In genomic region chr20:32407131-32407760, GRCh38 we compare ENCODE assay signal across 8 cellular contexts. TPM values are rescaled to one million over a fixed set of nuclear protein-coding genes. Genes with fewer than 3 reads are reported as not detected.
A peak's percentile ranks its signal among the peaks of the same experiment; 100 is the strongest.
DNase-seq lines count a peak whose midpoint lies in the region; ATAC-seq and TF ChIP-seq lines count a peak whose summit lies in the region.
"Not testable (repeated sequence)": the region's sequence is repeated elsewhere in the genome, so short reads cannot be mapped to it uniquely, and the experiment has no call there.

No MANE protein-coding gene starts in this region.

- peak overlapping the region; percentile 70 for H3K4me3 Mint-ChIP-seq in CD8-positive, alpha-beta T cell
- peak overlapping the region; percentile 68 for H3K4me3 Mint-ChIP-seq in activated naive CD8-positive, alpha-beta T cell treated with anti-CD3 and anti-CD28 coated beads, Interleukin-2, amount 50 U/mL, for 24 hours
- not testable (repeated sequence) for H3K4me3 Mint-ChIP-seq in progenitor cell of endocrine pancreas (ENCODE audit: low read depth)

- not testable (repeated sequence) for H3K36me3 ChIP-seq in CD8-positive, alpha-beta T cell (ENCODE audit: insufficient read depth, low read length)

- H3K27ac ChIP-seq in CD8-positive, alpha-beta T cell (ENCODE audit: low read depth, low read length), result peak overlapping the region; percentile 29

- not testable (repeated sequence) for H3K9me3 Mint-ChIP-seq in CD8-positive, alpha-beta T cell; activated naive CD8-positive, alpha-beta T cell treated with anti-CD3 and anti-CD28 coated beads, Interleukin-2, amount 50 U/mL, for 24 hours; progenitor cell of endocrine pancreas (ENCODE audit: low read depth)

- peaks cover 70% of the 10 kb centered on the region for H3K4me1 Mint-ChIP-seq in CD8-positive, alpha-beta T cell (ENCODE audit: low read depth)
- peaks cover 61% of the 10 kb centered on the region for H3K4me1 Mint-ChIP-seq in activated naive CD8-positive, alpha-beta T cell treated with anti-CD3 and anti-CD28 coated beads, Interleukin-2, amount 50 U/mL, for 24 hours
- not testable (repeated sequence) for H3K4me1 Mint-ChIP-seq in progenitor cell of endocrine pancreas (ENCODE audit: low read depth)

- DNase-seq in CD8-positive, alpha-beta T cell, result peak; percentile 24 to 79 (median 66)
- peak; percentile 28 for DNase-seq in activated CD4-positive, CD25-positive, alpha-beta regulatory T cell treated with anti-CD3 and anti-CD28 coated beads, Interleukin-2, amount 50 U/mL, for 16 hours (ENCODE audit: low read depth, low spot score)
- peak; percentile 75 for DNase-seq in activated CD8-positive, alpha-beta memory T cell treated with anti-CD3 and anti-CD28 coated beads for 24 hours
- peak; percentile 20 for DNase-seq in activated T-helper 1 cell treated with anti-CD3 and anti-CD28 coated beads, Interleukin-2, amount 50 U/mL, for 16 hours (ENCODE audit: low read depth in 1 of 2, low spot score in 1 of 2)
- peak; percentile 67 for DNase-seq in activated naive CD8-positive, alpha-beta T cell treated with anti-CD3 and anti-CD28 coated beads, Interleukin-2, amount 50 U/mL, for 24 hours
- not testable (repeated sequence) for DNase-seq in progenitor cell of endocrine pancreas (ENCODE audit: low spot score, unreplicated experiment)
- DNase-seq in stimulated activated CD4-positive, alpha-beta T cell treated with anti-CD3 and anti-CD28 coated beads, TNF-alpha, amount 100 ng/mL, for 1 hour (ENCODE audit: low read depth in 3 of 3, low spot score in 1 of 3), result peak; percentile 10 to 32 (median 19)
- DNase-seq in stimulated activated CD8-positive, alpha-beta memory T cell treated with anti-CD3 and anti-CD28 coated beads, Interleukin-7, amount 100 ng/mL, for 48 hours (ENCODE audit: extremely low read depth in 1 of 2, low read depth in 1 of 2), result peak; percentile 46 to 57

- H3K27ac Mint-ChIP-seq in CD8-positive, alpha-beta T cell, result peak overlapping the region; percentile 94
- peak overlapping the region; percentile 90 for H3K27ac Mint-ChIP-seq in activated naive CD8-positive, alpha-beta T cell treated with anti-CD3 and anti-CD28 coated beads, Interleukin-2, amount 50 U/mL, for 24 hours
- H3K27ac Mint-ChIP-seq in progenitor cell of endocrine pancreas, result peak overlapping the region; percentile 31

- POLR2A ChIA-PET in CD8-positive, alpha-beta T cell (lab: Charles Lee), result interaction anchor here (1.2 to 1.4 kb wide), 3 partner anchors 9 to 25 kb away, joined by 3 to 4 read pairs (median 3); no protein-coding TSS in a partner anchor

- H3K9me3 ChIP-seq in CD8-positive, alpha-beta T cell (ENCODE audit: low read length), result not testable (repeated sequence)

- not testable (repeated sequence) for H3K27me3 Mint-ChIP-seq in CD8-positive, alpha-beta T cell (ENCODE audit: low read depth); activated naive CD8-positive, alpha-beta T cell treated with anti-CD3 and anti-CD28 coated beads, Interleukin-2, amount 50 U/mL, for 24 hours; progenitor cell of endocrine pancreas

- peaks cover 17% of the 10 kb centered on the region for H3K36me3 Mint-ChIP-seq in CD8-positive, alpha-beta T cell
- H3K36me3 Mint-ChIP-seq in activated naive CD8-positive, alpha-beta T cell treated with anti-CD3 and anti-CD28 coated beads, Interleukin-2, amount 50 U/mL, for 24 hours (ENCODE audit: low read depth), result peaks cover 29% of the 10 kb centered on the region
- peaks cover 12% of the 10 kb centered on the region for H3K36me3 Mint-ChIP-seq in progenitor cell of endocrine pancreas (ENCODE audit: insufficient read depth)

- H3K27me3 ChIP-seq in CD8-positive, alpha-beta T cell (ENCODE audit: insufficient read depth, low read length), result not testable (repeated sequence)

- intact Hi-C loops in CD8-positive, alpha-beta T cell (cut with DNase I, micrococcal nuclease), result loop anchor here in 1 of 2 experiments (2.0 kb wide), 1 partner anchor 46 kb away; no protein-coding TSS in a partner anchor

- peak; percentile 97 for ATAC-seq in CD8-positive, alpha-beta T cell
- ATAC-seq in activated naive CD8-positive, alpha-beta T cell treated with anti-CD3 and anti-CD28 coated beads, Interleukin-2, amount 50 U/mL, for 24 hours, result peak; percentile 95

- TF ChIP-seq CTCF in CD8-positive, alpha-beta T cell (IDR thresholded peaks at IDR 0.05); progenitor cell of endocrine pancreas (IDR thresholded peaks at IDR 0.05; ENCODE audit: unreplicated experiment): not testable (repeated sequence)

- peaks cover 62% of the 10 kb centered on the region for H3K4me1 ChIP-seq in CD8-positive, alpha-beta T cell (ENCODE audit: insufficient read depth, low read length)

- H3K4me3 ChIP-seq in CD8-positive, alpha-beta T cell (ENCODE audit: low read depth, low read length), result not testable (repeated sequence)

- CTCF ChIA-PET in CD8-positive, alpha-beta T cell (lab: Charles Lee), result interaction anchor here (1.0 kb wide), 2 partner anchors 43 to 114 kb away, joined by 3 read pairs; no protein-coding TSS in a partner anchor

RNA-seq across cellular contexts. Expression of gene ASXL1, which starts 49.1 kb away (rescaled TPM):
- total RNA-seq in CD8-positive, alpha-beta T cell, result 100 to 1,000 TPM; 197 to 200 TPM
- 189 and 201 TPM in 2 replicates for total RNA-seq in progenitor cell of endocrine pancreas

Comparison
In these comparisons a context has a peak if more than half of its experiments do, and no peak if none do; other contexts are left out.
1. H3K27ac Mint-ChIP-seq: peak in every context shown above with its lines; median percentile 94 in CD8-positive, alpha-beta T cell; 90 in activated naive CD8-positive, alpha-beta T cell treated with anti-CD3 and anti-CD28 coated beads, Interleukin-2, amount 50 U/mL, for 24 hours; 31 in progenitor cell of endocrine pancreas.